Comparison of ENCODE assay signal across 15 cellular contexts in genomic region chr13:36966404-36966803, GRCh38. TPM values are rescaled to one million over a fixed set of nuclear protein-coding genes. Genes with fewer than 3 reads are reported as not detected.
DNase-seq lines count a peak whose midpoint lies in the region; ATAC-seq, FAIRE-seq and TF ChIP-seq lines count a peak whose summit lies in the region.
"Had no signal": no experiment of that assay in that cellular context is flagged by ENCODE, and none has a peak within 500 bp of the region (broad histone marks: within the 10 kb centered on the region; RNA-seq: fewer than 3 reads in every experiment).

No MANE protein-coding gene starts in this region.

- WGBS in smooth muscle cell (ENCODE audit: low lambda C conversion rate), result 93% methylated on average over 4 of the region's 4 CpGs
- 88 to 91% methylated on average over 4 of the region's 4 CpGs for WGBS in aorta, 2 donors

- CTCF ChIA-PET in MCF 10A (lab: Yijun Ruan, JAX), result interaction anchor here (0.7 to 2.8 kb wide), 2 partner anchors 15 to 519 kb away, joined by 3 to 17 read pairs; no protein-coding TSS in a partner anchor

- H3K36me3 ChIP-seq in breast epithelium, result no peaks in the 10 kb centered on the region
- H3K36me3 ChIP-seq in astrocyte (ENCODE audit: insufficient read depth, low read length), result peaks cover 26% of the 10 kb centered on the region
- H3K36me3 ChIP-seq in smooth muscle cell (ENCODE audit: low read depth), result peaks cover 12% of the 10 kb centered on the region
- H3K36me3 ChIP-seq in aorta (ENCODE audit: control insufficient read depth in 1 of 2, insufficient read depth in 2 of 2, low read length in 1 of 2), result peaks cover 5 to 6% of the 10 kb centered on the region in 2 donors

- no peaks in the 10 kb centered on the region for H3K79me2 ChIP-seq in astrocyte (ENCODE audit: insufficient read depth, low read length)
- no peaks in the 10 kb centered on the region for H3K79me2 ChIP-seq in smooth muscle cell (ENCODE audit: low read depth)

- no peak for ATAC-seq in aorta (ENCODE audit: low FRiP score)

- H3K4me1 Mint-ChIP-seq in MCF 10A (ENCODE audit: insufficient read depth, unreplicated experiment) (peaks cover 8% of the 10 kb centered on the region), astrocyte (ENCODE audit: low read depth, unreplicated experiment) (peaks cover 13% of the 10 kb centered on the region)
- H3K4me1 Mint-ChIP-seq: H9 had no signal

- H3K27me3 ChIP-seq in breast epithelium, result no peaks in the 10 kb centered on the region
- H3K27me3 ChIP-seq in astrocyte (ENCODE audit: insufficient read depth, low read length), result no peaks in the 10 kb centered on the region
- H3K27me3 ChIP-seq in smooth muscle cell (ENCODE audit: low read depth), result no peaks in the 10 kb centered on the region
- H3K27me3 ChIP-seq in aorta (ENCODE audit: control insufficient read depth in 1 of 2, insufficient read depth in 2 of 2, low read length in 1 of 2), result no peaks in the 10 kb centered on the region

- TF ChIP-seq CTCF in MCF 10A (IDR thresholded peaks at IDR 0.05; ENCODE audit: unreplicated experiment) (no peak), breast epithelium (IDR thresholded peaks at IDR 0.05) (no peak), astrocyte (IDR thresholded peaks at IDR 0.05; ENCODE audit: insufficient read depth, low read depth, low read length) (no peak), smooth muscle cell (IDR thresholded peaks at IDR 0.05; ENCODE audit: borderline replicate concordance, insufficient read depth, poor library complexity, severe bottlenecking) (no peak)

- DNase-seq in MCF 10A (ENCODE audit: unreplicated experiment) (no peak), breast epithelium (ENCODE audit: low spot score in 2 of 2) (no peak), astrocyte (ENCODE audit: low read depth) (no peak), kidney glomerular epithelial cell (lab: John Stamatoyannopoulos, UW) (peak; percentile 2), smooth muscle cell (lab: John Stamatoyannopoulos, UW; ENCODE audit: unreplicated experiment) (no peak), erythroblast (lab: John Stamatoyannopoulos, UW) (no peak), ecto neural progenitor cell (ENCODE audit: low spot score) (no peak), aorta (no peak)
- DNase-seq: C1 segment of cervical spinal cord, H9, NCI-H146, NCI-H2227 treated with DMSO at 0.1 percent for 48 hours, NCI-H526 treated with DMSO at 0.1 percent for 48 hours had no signal

- H4K20me1 ChIP-seq in astrocyte (ENCODE audit: insufficient read depth, low read length) (no peaks in the 10 kb centered on the region), smooth muscle cell (ENCODE audit: low read depth) (no peaks in the 10 kb centered on the region)

- H3K9me3 Mint-ChIP-seq in MCF 10A (ENCODE audit: unreplicated experiment) (no peaks in the 10 kb centered on the region), astrocyte (ENCODE audit: unreplicated experiment) (no peaks in the 10 kb centered on the region)
- H3K9me3 Mint-ChIP-seq: H9, IgD-negative memory B cell had no signal

- peaks cover 52% of the 10 kb centered on the region for H3K36me3 Mint-ChIP-seq in MCF 10A (ENCODE audit: insufficient read depth, unreplicated experiment)
- peaks cover 11% of the 10 kb centered on the region for H3K36me3 Mint-ChIP-seq in astrocyte (ENCODE audit: low read depth, unreplicated experiment)

- no peak for TF ChIP-seq POLR2A in breast epithelium (IDR thresholded peaks at IDR 0.05)
- no peak for TF ChIP-seq POLR2A in erythroblast (IDR thresholded peaks at IDR 0.05; ENCODE audit: low read length)

- H3K4me2 ChIP-seq in astrocyte (ENCODE audit: low read length) (no peak overlapping the region), smooth muscle cell (no peak overlapping the region)

- POLR2A ChIA-PET in MCF 10A (lab: Yijun Ruan, JAX), result interaction anchor here (1.2 kb wide), 1 partner anchor 34 kb away, joined by 4 read pairs; the partner anchor contains the start of gene EXOSC8

- BruUV-seq in MCF 10A (replicated peaks; lab: Mats Ljungman, UMichigan), result no TSS peak

- no peaks in the 10 kb centered on the region for H3F3A ChIP-seq in smooth muscle cell (ENCODE audit: low read depth)

- H3K27ac Mint-ChIP-seq in MCF 10A (ENCODE audit: low read depth, unreplicated experiment), result peak overlapping the region; percentile 88
- H3K27ac Mint-ChIP-seq in astrocyte (ENCODE audit: unreplicated experiment), result peak overlapping the region; percentile 93
- H3K27ac Mint-ChIP-seq: IgD-negative memory B cell had no signal

- H3K9ac ChIP-seq in astrocyte (ENCODE audit: low read length) (no peak overlapping the region), smooth muscle cell (ENCODE audit: low read depth) (no peak overlapping the region)

- no peak overlapping the region for H3K4me3 ChIP-seq in breast epithelium
- H3K4me3 ChIP-seq in astrocyte (ENCODE audit: insufficient read depth, low read depth, low read length), result no peak overlapping the region
- no peak overlapping the region for H3K4me3 ChIP-seq in smooth muscle cell
- H3K4me3 ChIP-seq in aorta (ENCODE audit: low read length in 2 of 2), result no peak overlapping the region

- H3K4me3 Mint-ChIP-seq in MCF 10A (ENCODE audit: unreplicated experiment), result no peak overlapping the region
- no peak overlapping the region for H3K4me3 Mint-ChIP-seq in astrocyte (ENCODE audit: unreplicated experiment)
- H3K4me3 Mint-ChIP-seq: H9 had no signal

- intact Hi-C loops in MCF 10A (cut with micrococcal nuclease) (no loop called here), breast epithelium (cut with DNase I; ENCODE audit: low total_unique reads) (no loop called here), aorta (cut with DNase I) (loop anchor here in 1 of 2 donors (5.0 kb wide), 1 partner anchor 49 kb away; no protein-coding TSS in a partner anchor)

- H3K9me3 ChIP-seq in breast epithelium (no peaks in the 10 kb centered on the region), astrocyte (ENCODE audit: insufficient read depth, low read depth, low read length) (no peaks in the 10 kb centered on the region), smooth muscle cell (replicated peaks; ENCODE audit: low read depth) (no peaks in the 10 kb centered on the region), aorta (ENCODE audit: control insufficient read depth, low read length) (no peaks in the 10 kb centered on the region)

- FAIRE-seq in astrocyte (lab: Jason Lieb, UNC), result no peak

- H3K27me3 Mint-ChIP-seq in MCF 10A (ENCODE audit: insufficient read depth, unreplicated experiment) (no peaks in the 10 kb centered on the region), astrocyte (ENCODE audit: low read depth, unreplicated experiment) (no peaks in the 10 kb centered on the region)
- H3K27me3 Mint-ChIP-seq: IgD-negative memory B cell had no signal

- H3K4me1 ChIP-seq in breast epithelium (no peaks in the 10 kb centered on the region), astrocyte (ENCODE audit: insufficient read depth, low read length) (peaks cover 9% of the 10 kb centered on the region), smooth muscle cell (ENCODE audit: low read depth) (peaks cover 3% of the 10 kb centered on the region), aorta (ENCODE audit: control insufficient read depth in 1 of 2, insufficient read depth in 2 of 2, low read length in 2 of 2) (no peaks in the 10 kb centered on the region)

- no peak overlapping the region for H2AFZ ChIP-seq in astrocyte (ENCODE audit: low read depth, low read length)
- H2AFZ ChIP-seq in smooth muscle cell (ENCODE audit: low read depth), result no peak overlapping the region

- H3K27ac ChIP-seq in breast epithelium (no peak overlapping the region), astrocyte (ENCODE audit: low read depth, low read length) (peak overlapping the region; percentile 44), smooth muscle cell (ENCODE audit: low read depth) (peak overlapping the region; percentile 47), aorta (ENCODE audit: low read depth in 1 of 2, low read length in 2 of 2) (no peak overlapping the region)
- H3K27ac ChIP-seq: 22Rv1 had no signal

RNA-seq across cellular contexts. Expression of gene ALG5, which starts 32.7 kb away (rescaled TPM):
- total RNA-seq in MCF 10A (2022), result 43.7 and 51.2 TPM in 2 replicates
- 10 to 100 TPM; 32.6 to 37.0 (median 32.8) TPM for total RNA-seq in breast epithelium
- total RNA-seq in astrocyte, result 26.3 and 29.5 TPM in 2 replicates
- 60.0 and 68.5 TPM in 2 replicates for total RNA-seq in smooth muscle cell
- 67.8 and 68.1 TPM in 2 replicates for polyA plus RNA-seq in smooth muscle cell
- total RNA-seq in aorta, result 10 to 100 TPM; 23.4 to 27.6 TPM
- polyA plus RNA-seq in aorta, result 10 to 100 TPM; 34.1 to 67.4 TPM

RNA-seq across cellular contexts. Expression of gene EXOSC8, which starts 34.2 kb away (rescaled TPM):
- 99.4 and 126 TPM in 2 replicates for total RNA-seq in MCF 10A (2022)
- 10 to 100 TPM; 16.3 to 38.8 (median 31.5) TPM for total RNA-seq in breast epithelium
- 26.3 and 29.6 TPM in 2 replicates for total RNA-seq in astrocyte
- 29.8 and 50.0 TPM in 2 replicates for total RNA-seq in smooth muscle cell
- 73.7 and 86.8 TPM in 2 replicates for polyA plus RNA-seq in smooth muscle cell
- 10 to 100 TPM; 24.8 to 28.0 TPM for total RNA-seq in aorta
- 10 to 100 TPM; 24.4 to 41.6 TPM for polyA plus RNA-seq in aorta

RNA-seq across cellular contexts. Expression of gene SMAD9, which starts 46.4 kb away (rescaled TPM):
- 0.98 and 1.6 TPM in 2 replicates for total RNA-seq in MCF 10A (2022)
- 1 to 10 TPM; 5.3 to 7.5 (median 5.9) TPM for total RNA-seq in breast epithelium
- total RNA-seq in astrocyte, result 2.8 and 2.9 TPM in 2 replicates
- total RNA-seq in smooth muscle cell, result 7.1 and 11.5 TPM in 2 replicates
- 6.6 and 7.1 TPM in 2 replicates for polyA plus RNA-seq in smooth muscle cell
- total RNA-seq in aorta, result 10 to 100 TPM; 48.9 to 50.8 TPM
- 10 to 100 TPM in 1 of 2 donors, 1 to 10 TPM in 1; 8.3 to 12.8 TPM for polyA plus RNA-seq in aorta

Comparison
In these comparisons a context has a peak if more than half of its experiments do, and no peak if none do; other contexts are left out.
1. H3K27ac ChIP-seq: peak in astrocyte (single experiment) and smooth muscle cell (single experiment); none in breast epithelium (0 of 2) and aorta (0 of 2).